Comparison of ENCODE assay signal across 1 cellular context in genomic region chr17:39701012-39701783, GRCh38.
TF ChIP-seq lines count a peak whose summit lies in the region.

No MANE protein-coding gene starts in this region.

TF ChIP-seq in endothelial cell of umbilical vein, 7 proteins besides CTCF, POLR2A, EP300 and RAD21:
- TF ChIP-seq, protein P1, sequence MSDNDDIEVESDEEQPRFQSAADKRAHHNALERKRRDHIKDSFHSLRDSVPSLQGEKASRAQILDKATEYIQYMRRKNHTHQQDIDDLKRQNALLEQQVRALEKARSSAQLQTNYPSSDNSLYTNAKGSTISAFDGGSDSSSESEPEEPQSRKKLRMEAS (IDR thresholded peaks at IDR 0.05; ENCODE audit: insufficient read depth, insufficient read length) = no peak
- no peak for TF ChIP-seq GATA2 (IDR thresholded peaks at IDR 0.05; ENCODE audit: insufficient read depth, insufficient read length, low read depth, low read length)
- no peak for TF ChIP-seq MYC (IDR thresholded peaks at IDR 0.05; ENCODE audit: low read depth, low read length)
- TF ChIP-seq POLR2AphosphoS5 (IDR thresholded peaks at IDR 0.05; ENCODE audit: insufficient read depth, low read depth, low read length) = no peak
- no peak for TF ChIP-seq FOS (IDR thresholded peaks at IDR 0.05; ENCODE audit: borderline replicate concordance, insufficient read depth, low read length)
- no peak for TF ChIP-seq JUN (IDR thresholded peaks at IDR 0.05; ENCODE audit: borderline replicate concordance, insufficient read depth, insufficient read length, low read depth)
- TF ChIP-seq EZH2 (IDR thresholded peaks at IDR 0.05; ENCODE audit: borderline replicate concordance, low read depth, low read length, severe bottlenecking) = no peak
